1 cellular context compared by ENCODE assay signal in genomic region chr1:111618953-111619634, GRCh38.
TF ChIP-seq lines count a peak whose summit lies in the region.

No MANE protein-coding gene starts in this region.

TF ChIP-seq in IMR-90, 13 proteins besides CTCF, POLR2A, EP300 and RAD21:
- TF ChIP-seq RCOR1 (IDR thresholded peaks at IDR 0.05; ENCODE audit: insufficient replicate concordance, low read length) (no peak), SMC3 (IDR thresholded peaks at IDR 0.05; ENCODE audit: low read depth, low read length) (no peak), ELK1 (IDR thresholded peaks at IDR 0.05; ENCODE audit: borderline replicate concordance, low read depth, low read length) (no peak), FOS (IDR thresholded peaks at IDR 0.05; ENCODE audit: low read depth, low read length) (no peak), MAZ (IDR thresholded peaks at IDR 0.05; ENCODE audit: borderline replicate concordance, low read depth, low read length) (no peak), CHD1 (IDR thresholded peaks at IDR 0.05; ENCODE audit: low read depth, low read length) (no peak), NFE2L2 (IDR thresholded peaks at IDR 0.05; ENCODE audit: low read depth, low read length) (no peak), USF2 (IDR thresholded peaks at IDR 0.05; ENCODE audit: low read depth, low read length) (no peak), CEBPB (IDR thresholded peaks at IDR 0.05; ENCODE audit: low read depth, low read length) (no peak), MXI1 (IDR thresholded peaks at IDR 0.05; ENCODE audit: borderline replicate concordance, low read depth, low read length) (no peak), MAFK (IDR thresholded peaks at IDR 0.05; ENCODE audit: low read depth, low read length) (no peak), RFX5 (IDR thresholded peaks at IDR 0.05; ENCODE audit: low read depth, low read length) (no peak), BHLHE40 (IDR thresholded peaks at IDR 0.05; ENCODE audit: low read depth, low read length) (no peak)
